6 cellular contexts compared by ENCODE assay signal in the genomic region with DNA sequence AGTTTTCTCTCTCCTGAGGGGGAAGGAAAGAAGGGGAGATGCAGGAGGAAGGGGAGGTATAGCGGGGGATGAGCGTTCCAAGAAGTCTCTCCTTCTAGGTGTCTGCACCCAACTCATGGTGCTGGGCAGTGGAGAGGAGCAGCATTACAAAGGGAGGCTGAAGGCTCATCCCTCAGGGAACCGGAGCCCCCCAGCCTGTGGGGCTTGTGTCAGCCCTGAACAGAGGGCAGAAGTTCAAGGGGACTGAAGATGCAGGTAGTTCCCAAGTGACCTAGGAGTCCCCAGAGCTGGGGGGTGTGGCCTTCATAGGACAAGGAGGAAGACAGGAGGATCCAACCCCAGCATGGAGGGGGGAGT. TPM values are rescaled to one million over a fixed set of nuclear protein-coding genes. Genes with fewer than 3 reads are reported as not detected.
A peak's percentile ranks its signal among the peaks of the same experiment; 100 is the strongest.
DNase-seq lines count a peak whose midpoint lies in the region; ATAC-seq lines count a peak whose summit lies in the region.

No MANE protein-coding gene starts in this region.

- H3K4me3 ChIP-seq in subcutaneous abdominal adipose tissue (ENCODE audit: low read depth in 1 of 5, low read length in 5 of 5) = peak overlapping the region in 3 of 5 donors; percentile 35 to 96 (median 95)

- no peaks in the 10 kb centered on the region for H3K9me3 ChIP-seq in subcutaneous abdominal adipose tissue (ENCODE audit: control insufficient read depth in 5 of 5, low read length in 5 of 5)

- peaks cover 18% of the 10 kb centered on the region for H3K36me3 Mint-ChIP-seq in activated CD8-positive, alpha-beta memory T cell treated with anti-CD3 and anti-CD28 coated beads, Interleukin-2, amount 10 ng/mL, durations not matched to agents 7 days and 5 days

- H3K27ac Mint-ChIP-seq in activated CD8-positive, alpha-beta memory T cell treated with anti-CD3 and anti-CD28 coated beads, Interleukin-2, amount 10 ng/mL, durations not matched to agents 7 days and 5 days = peak overlapping the region; percentile 25

- H3K9me3 Mint-ChIP-seq in activated CD8-positive, alpha-beta memory T cell treated with anti-CD3 and anti-CD28 coated beads, Interleukin-2, amount 10 ng/mL, durations not matched to agents 7 days and 5 days (ENCODE audit: low read depth) = no peaks in the 10 kb centered on the region

- peaks cover 34 to 63% (median 62%) of the 10 kb centered on the region in 5 donors for H3K4me1 ChIP-seq in subcutaneous abdominal adipose tissue (ENCODE audit: control insufficient read depth in 5 of 5, insufficient read depth in 5 of 5, low read length in 5 of 5)

- peak overlapping the region in 3 of 5 donors; percentile 38 to 100 (median 94) for H3K9ac ChIP-seq in subcutaneous abdominal adipose tissue (ENCODE audit: low read length in 5 of 5)

- peaks cover 0 to 11% (median 7%) of the 10 kb centered on the region in 5 donors for H3K36me3 ChIP-seq in subcutaneous abdominal adipose tissue (ENCODE audit: control insufficient read depth in 5 of 5, insufficient read depth in 5 of 5, low read length in 5 of 5)

- H3K27ac ChIP-seq in epithelial cell of prostate (peak overlapping the region; percentile 99), subcutaneous abdominal adipose tissue (ENCODE audit: low read depth, low read length) (peak overlapping the region; percentile 86)

- H3K27me3 Mint-ChIP-seq in activated CD8-positive, alpha-beta memory T cell treated with anti-CD3 and anti-CD28 coated beads, Interleukin-2, amount 10 ng/mL, durations not matched to agents 7 days and 5 days = no peaks in the 10 kb centered on the region

- peak overlapping the region; percentile 35 for H3K4me3 Mint-ChIP-seq in activated CD8-positive, alpha-beta memory T cell treated with anti-CD3 and anti-CD28 coated beads, Interleukin-2, amount 10 ng/mL, durations not matched to agents 7 days and 5 days

- DNase-seq in activated CD8-positive, alpha-beta memory T cell treated with anti-CD3 and anti-CD28 coated beads, Interleukin-2, amount 10 ng/mL, durations not matched to agents 7 days and 5 days = no peak
- DNase-seq in activated CD8-positive, alpha-beta memory T cell treated with anti-CD3 and anti-CD28 coated beads, Interleukin-2, amount 50 U/mL, for 48 hours = no peak
- DNase-seq in epithelial cell of prostate (ENCODE audit: low read depth, low spot score) (no peak), mesenteric fat pad (ENCODE audit: low spot score) (no peak), amygdala (lab: John Stamatoyannopoulos, UW) (no peak)

- no peak for ATAC-seq in activated CD8-positive, alpha-beta memory T cell treated with anti-CD3 and anti-CD28 coated beads, Interleukin-2, amount 10 ng/mL, durations not matched to agents 7 days and 5 days

- peaks cover 0 to under 1% (median 0%) of the 10 kb centered on the region in 5 donors for H3K27me3 ChIP-seq in subcutaneous abdominal adipose tissue (ENCODE audit: control insufficient read depth in 5 of 5, insufficient read depth in 4 of 5, low read length in 5 of 5)

- H3K4me1 Mint-ChIP-seq in activated CD8-positive, alpha-beta memory T cell treated with anti-CD3 and anti-CD28 coated beads, Interleukin-2, amount 10 ng/mL, durations not matched to agents 7 days and 5 days = peaks cover 32% of the 10 kb centered on the region

- CTCF ChIA-PET in activated CD8-positive, alpha-beta memory T cell treated with anti-CD3 and anti-CD28 coated beads, Interleukin-2, amount 10 ng/mL, durations not matched to agents 7 days and 5 days (lab: Charles Lee) = interaction anchor here (0.9 to 2.5 kb wide), 4 partner anchors 8 to 33 kb away, joined by 3 to 10 read pairs (median 8); partner anchors contain the start of gene FIBP

RNA-seq across cellular contexts. Expression of gene C11orf68, which starts 1.8 kb away (rescaled TPM):
- 10 to 100 TPM; 27.5 to 37.8 TPM for total RNA-seq in activated CD8-positive, alpha-beta memory T cell treated with anti-CD3 and anti-CD28 coated beads, Interleukin-2, amount 10 ng/mL, durations not matched to agents 7 days and 5 days
- total RNA-seq in mesenteric fat pad = 33.4 TPM

RNA-seq across cellular contexts. Expression of gene DRAP1, which starts 2.2 kb away (rescaled TPM):
- 100 to 1,000 TPM; 192 to 254 TPM for total RNA-seq in activated CD8-positive, alpha-beta memory T cell treated with anti-CD3 and anti-CD28 coated beads, Interleukin-2, amount 10 ng/mL, durations not matched to agents 7 days and 5 days
- 87.0 TPM for total RNA-seq in mesenteric fat pad

RNA-seq across cellular contexts. Expression of gene FOSL1, which starts 16.9 kb away (rescaled TPM):
- 1 to 10 TPM; 2.7 to 6.0 TPM for total RNA-seq in activated CD8-positive, alpha-beta memory T cell treated with anti-CD3 and anti-CD28 coated beads, Interleukin-2, amount 10 ng/mL, durations not matched to agents 7 days and 5 days
- total RNA-seq in mesenteric fat pad = 58.3 TPM

RNA-seq across cellular contexts. Expression of gene CCDC85B, which starts 26.6 kb away (rescaled TPM):
- 10 to 100 TPM; 82.3 to 94.1 TPM for total RNA-seq in activated CD8-positive, alpha-beta memory T cell treated with anti-CD3 and anti-CD28 coated beads, Interleukin-2, amount 10 ng/mL, durations not matched to agents 7 days and 5 days
- 26.0 TPM for total RNA-seq in mesenteric fat pad

RNA-seq across cellular contexts. Expression of gene TSGA10IP, which starts 28.2 kb away (rescaled TPM):
- total RNA-seq in activated CD8-positive, alpha-beta memory T cell treated with anti-CD3 and anti-CD28 coated beads, Interleukin-2, amount 10 ng/mL, durations not matched to agents 7 days and 5 days = not detected
- not detected for total RNA-seq in mesenteric fat pad
